Comparison of ENCODE assay signal across 12 cellular contexts in the genomic region with DNA sequence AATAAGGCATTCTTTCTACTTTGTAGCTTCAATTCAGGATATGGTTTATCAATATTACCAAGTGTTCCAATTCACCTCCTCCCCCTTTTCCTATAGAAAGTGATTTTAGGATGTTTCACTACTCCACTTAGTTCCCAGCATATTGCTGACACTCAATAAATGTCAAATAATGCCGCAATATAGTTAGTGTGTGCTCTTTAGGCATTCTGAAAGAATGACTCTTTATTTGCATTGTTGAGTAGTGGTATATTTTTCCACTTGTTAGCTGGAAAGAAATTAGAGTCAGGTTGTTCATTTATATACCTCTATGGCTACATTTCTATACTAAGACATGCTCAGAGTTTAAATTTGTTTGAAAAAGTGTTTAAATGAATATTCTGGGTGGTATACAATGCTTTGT.
DNase-seq lines count a peak whose midpoint lies in the region; ATAC-seq, FAIRE-seq and TF ChIP-seq lines count a peak whose summit lies in the region.
"Had no signal": no experiment of that assay in that cellular context is flagged by ENCODE, and none has a peak within 500 bp of the region (broad histone marks: within the 10 kb centered on the region; RNA-seq: fewer than 3 reads in every experiment).

No MANE protein-coding gene starts in this region.

- peaks cover 44% of the 10 kb centered on the region for H3K4me1 Mint-ChIP-seq in stimulated activated naive CD8-positive, alpha-beta T cell treated with anti-CD3 and anti-CD28 coated beads, Interleukin-15, Interleukin-2, amounts not matched to agents 100 ng/mL and 50 ng/mL, for 24 hours (ENCODE audit: low read depth)
- H3K4me1 Mint-ChIP-seq in stimulated activated naive CD8-positive, alpha-beta T cell treated with anti-CD3 and anti-CD28 coated beads, Interleukin-15, amount 100 ng/mL, for 72 hours: peaks cover 18% of the 10 kb centered on the region
- H3K4me1 Mint-ChIP-seq in chondrocyte (ENCODE audit: low read depth): peaks cover 83% of the 10 kb centered on the region

- ATAC-seq in stimulated activated naive CD8-positive, alpha-beta T cell treated with anti-CD3 and anti-CD28 coated beads, Interleukin-15, amount 100 ng/mL, for 72 hours: no peak
- no peak for ATAC-seq in HG03354 (IDR thresholded peaks at IDR 0.05; ENCODE audit: poor library complexity, severe bottlenecking, unreplicated experiment)
- ATAC-seq: HCT116 had no signal

- peaks cover 20% of the 10 kb centered on the region for H3K9me3 Mint-ChIP-seq in stimulated activated naive CD8-positive, alpha-beta T cell treated with anti-CD3 and anti-CD28 coated beads, Interleukin-15, Interleukin-2, amounts not matched to agents 100 ng/mL and 50 ng/mL, for 24 hours
- peaks cover 18 to 30% of the 10 kb centered on the region in 2 donors for H3K9me3 Mint-ChIP-seq in stimulated activated naive CD8-positive, alpha-beta T cell treated with anti-CD3 and anti-CD28 coated beads, Interleukin-15, amount 100 ng/mL, for 72 hours
- peaks cover 4% of the 10 kb centered on the region for H3K9me3 Mint-ChIP-seq in chondrocyte (ENCODE audit: low read depth)

- no peak overlapping the region for H3K4me3 Mint-ChIP-seq in stimulated activated naive CD8-positive, alpha-beta T cell treated with anti-CD3 and anti-CD28 coated beads, Interleukin-15, Interleukin-2, amounts not matched to agents 100 ng/mL and 50 ng/mL, for 24 hours
- no peak overlapping the region for H3K4me3 Mint-ChIP-seq in stimulated activated naive CD8-positive, alpha-beta T cell treated with anti-CD3 and anti-CD28 coated beads, Interleukin-15, amount 100 ng/mL, for 72 hours
- H3K4me3 Mint-ChIP-seq in chondrocyte (ENCODE audit: unreplicated experiment): no peak overlapping the region
- H3K4me3 Mint-ChIP-seq: CD14-positive monocyte; CD8-positive, alpha-beta memory T cell had no signal

- no peak for TF ChIP-seq CTCF in chondrocyte (IDR thresholded peaks at IDR 0.05)

- H3K36me3 Mint-ChIP-seq in stimulated activated naive CD8-positive, alpha-beta T cell treated with anti-CD3 and anti-CD28 coated beads, Interleukin-15, Interleukin-2, amounts not matched to agents 100 ng/mL and 50 ng/mL, for 24 hours (ENCODE audit: low read depth): peaks cover 5% of the 10 kb centered on the region
- H3K36me3 Mint-ChIP-seq in chondrocyte (ENCODE audit: low read depth): peaks cover 11% of the 10 kb centered on the region
- H3K36me3 Mint-ChIP-seq: CD14-positive monocyte had no signal

- no peaks in the 10 kb centered on the region for H3K27me3 Mint-ChIP-seq in stimulated activated naive CD8-positive, alpha-beta T cell treated with anti-CD3 and anti-CD28 coated beads, Interleukin-15, Interleukin-2, amounts not matched to agents 100 ng/mL and 50 ng/mL, for 24 hours
- no peaks in the 10 kb centered on the region for H3K27me3 Mint-ChIP-seq in stimulated activated naive CD8-positive, alpha-beta T cell treated with anti-CD3 and anti-CD28 coated beads, Interleukin-15, amount 100 ng/mL, for 72 hours
- no peaks in the 10 kb centered on the region for H3K27me3 Mint-ChIP-seq in chondrocyte (ENCODE audit: low read depth)

- FAIRE-seq in TTC549 (lab: Jason Lieb, UNC) (peak; percentile 86), urothelium cell line (lab: Jason Lieb, UNC) (no peak)

- H3K27ac Mint-ChIP-seq in stimulated activated naive CD8-positive, alpha-beta T cell treated with anti-CD3 and anti-CD28 coated beads, Interleukin-15, Interleukin-2, amounts not matched to agents 100 ng/mL and 50 ng/mL, for 24 hours: peak overlapping the region; percentile 38
- H3K27ac Mint-ChIP-seq in stimulated activated naive CD8-positive, alpha-beta T cell treated with anti-CD3 and anti-CD28 coated beads, Interleukin-15, amount 100 ng/mL, for 72 hours: no peak overlapping the region
- H3K27ac Mint-ChIP-seq in chondrocyte (ENCODE audit: unreplicated experiment): peak overlapping the region; percentile 41
- H3K27ac Mint-ChIP-seq: CD8-positive, alpha-beta memory T cell had no signal

- no peak for DNase-seq in stimulated activated naive CD8-positive, alpha-beta T cell treated with anti-CD3 and anti-CD28 coated beads, Interleukin-15, amount 100 ng/mL, for 72 hours
- DNase-seq in chondrocyte (ENCODE audit: low spot score): no peak
- no peak for DNase-seq in superior temporal gyrus (ENCODE audit: extremely low spot score)
- no peak for DNase-seq in urothelium cell line (ENCODE audit: low spot score)
- DNase-seq: Caco-2; CD8-positive, alpha-beta memory T cell; GF-D8 had no signal

Comparison
In these comparisons a context has a peak if more than half of its experiments do, and no peak if none do; other contexts are left out.
1. H3K27ac Mint-ChIP-seq: peak in stimulated activated naive CD8-positive, alpha-beta T cell treated with anti-CD3 and anti-CD28 coated beads, Interleukin-15, Interleukin-2, amounts not matched to agents 100 ng/mL and 50 ng/mL, for 24 hours (single experiment) and chondrocyte (single experiment); none in stimulated activated naive CD8-positive, alpha-beta T cell treated with anti-CD3 and anti-CD28 coated beads, Interleukin-15, amount 100 ng/mL, for 72 hours (0 of 2).